8 cellular contexts compared by ENCODE assay signal in the genomic region with DNA sequence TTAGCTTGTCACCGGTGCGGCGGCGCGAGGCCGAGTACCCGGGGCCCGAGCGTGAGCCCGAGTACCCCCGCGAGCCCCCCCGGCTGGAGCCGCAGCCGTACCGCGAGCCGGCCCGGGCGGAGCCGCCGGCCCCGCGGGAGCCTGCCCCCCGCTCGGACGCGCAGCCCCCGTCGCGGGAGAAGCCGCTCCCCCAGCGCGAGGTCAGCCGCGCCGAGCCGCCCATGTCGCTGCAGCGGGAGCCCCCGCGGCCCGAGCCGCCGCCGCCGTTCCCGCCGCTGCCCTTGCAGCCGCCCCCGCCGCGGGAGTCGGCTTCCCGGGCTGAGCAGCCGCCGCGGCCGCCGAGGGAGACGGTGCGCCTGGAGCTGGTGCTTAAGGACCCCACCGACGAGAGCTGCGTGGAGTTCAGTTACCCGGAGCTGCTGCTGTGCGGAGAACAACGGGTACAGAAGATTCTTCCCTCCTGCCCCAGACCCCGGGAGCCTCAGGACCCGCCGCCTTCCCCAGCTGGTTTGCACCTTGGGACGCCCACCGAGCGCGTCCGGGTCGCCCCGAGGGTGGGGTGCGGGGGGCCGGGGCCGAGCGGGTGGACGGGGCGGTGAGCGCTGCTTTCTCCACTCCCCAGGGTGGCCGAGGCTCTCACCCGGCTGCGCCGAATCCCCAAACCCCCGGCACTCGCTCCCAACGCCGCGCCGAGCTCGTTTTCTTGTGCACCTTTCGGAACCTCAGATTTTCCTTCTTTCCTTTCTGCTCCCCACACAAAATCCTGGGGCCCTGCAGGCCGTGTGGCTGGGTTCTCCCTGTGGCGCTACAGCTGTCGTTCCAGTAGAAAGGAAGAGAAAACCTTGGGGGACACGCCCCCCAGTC. TPM values are rescaled to one million over a fixed set of nuclear protein-coding genes. Genes with fewer than 3 reads are reported as not detected.
A peak's percentile ranks its signal among the peaks of the same experiment; 100 is the strongest.
DNase-seq lines count a peak whose midpoint lies in the region; ATAC-seq and TF ChIP-seq lines count a peak whose summit lies in the region.

No MANE protein-coding gene starts in this region.

- POLR2A ChIA-PET in CD4-positive, alpha-beta memory T cell (lab: Charles Lee; ENCODE audit: partially characterized antibody): interaction anchor here (0.7 to 4.2 kb wide), 10 partner anchors 24 to 328 kb away, joined by 3 to 15 read pairs (median 3); a partner anchor contains a TSS

- H3K27ac ChIP-seq in CD4-positive, alpha-beta memory T cell (ENCODE audit: low read depth, low read length): peak overlapping the region; percentile 74
- peak overlapping the region; percentile 87 for H3K27ac ChIP-seq in skeletal muscle tissue (ENCODE audit: low read depth, low read length)

- peaks cover 0 to 3% (median 0%) of the 10 kb centered on the region in 8 donors for H3K9me3 Mint-ChIP-seq in CD4-positive, alpha-beta memory T cell

- ATAC-seq in GM19324 (IDR thresholded peaks at IDR 0.05; ENCODE audit: low FRiP score, unreplicated experiment): peak; percentile 50
- peak; percentile 42 for ATAC-seq in HG03354 (IDR thresholded peaks at IDR 0.05; ENCODE audit: poor library complexity, severe bottlenecking, unreplicated experiment)
- ATAC-seq in SK-N-SH treated with all-trans-retinoic acid at 6 μM for 48 hours: peak; percentile 8

- H3K4me3 Mint-ChIP-seq in CD4-positive, alpha-beta memory T cell: peak overlapping the region; percentile 98 to 100 (median 100)

- CTCF ChIA-PET in CD4-positive, alpha-beta memory T cell (lab: Charles Lee; ENCODE audit: partially characterized antibody): no interaction called here

- H3K36me3 Mint-ChIP-seq in CD4-positive, alpha-beta memory T cell: peaks cover 0 to 14% of the 10 kb centered on the region in 2 donors

- H3K4me3 ChIP-seq in CD4-positive, alpha-beta memory T cell (ENCODE audit: low read length in 2 of 2): peak overlapping the region; percentile 20 to 96
- H3K4me3 ChIP-seq in astrocyte of the spinal cord (ENCODE audit: low read depth, low read length) (peak overlapping the region; percentile 75), iPS-18c (ENCODE audit: insufficient read depth, low read depth, low read length) (peak overlapping the region; percentile 98), skeletal muscle tissue (ENCODE audit: low read length in 3 of 3) (peak overlapping the region; percentile 92 to 98 (median 92))

- peak in 4 of 5 donors; percentile 22 to 40 (median 34) for DNase-seq in CD4-positive, alpha-beta memory T cell
- DNase-seq in astrocyte of the spinal cord (ENCODE audit: low read depth, low spot score): no peak
- DNase-seq in G401 (ENCODE audit: low spot score): no peak

- intact Hi-C loops in CD4-positive, alpha-beta memory T cell (cut with micrococcal nuclease): loop anchor here (1.0 to 2.0 kb wide), 6 partner anchors 98 to 479 kb away; a partner anchor contains a TSS

- H3K4me1 Mint-ChIP-seq in CD4-positive, alpha-beta memory T cell: peaks cover 11 to 41% (median 24%) of the 10 kb centered on the region in 4 donors

- peak overlapping the region; percentile 95 to 98 (median 97) for H3K9ac ChIP-seq in skeletal muscle tissue (ENCODE audit: low read depth in 1 of 3, low read length in 3 of 3)

- H3K4me1 ChIP-seq in CD4-positive, alpha-beta memory T cell (ENCODE audit: insufficient read depth, low read length): peaks cover 19% of the 10 kb centered on the region
- peaks cover 13 to 14% (median 13%) of the 10 kb centered on the region in 3 donors for H3K4me1 ChIP-seq in skeletal muscle tissue (ENCODE audit: control insufficient read depth in 3 of 3, insufficient read depth in 3 of 3, low read length in 3 of 3)

- no peaks in the 10 kb centered on the region for H3K27me3 Mint-ChIP-seq in CD4-positive, alpha-beta memory T cell

- peak overlapping the region; percentile 88 to 99 (median 97) for H3K27ac Mint-ChIP-seq in CD4-positive, alpha-beta memory T cell

- no peak for TF ChIP-seq CTCF in astrocyte of the spinal cord (IDR thresholded peaks at IDR 0.05; ENCODE audit: low read depth, low read length)

- no peaks in the 10 kb centered on the region for H3K9me3 ChIP-seq in CD4-positive, alpha-beta memory T cell (ENCODE audit: control insufficient read depth in 1 of 2, low read length in 2 of 2)
- no peaks in the 10 kb centered on the region for H3K9me3 ChIP-seq in iPS-18c (ENCODE audit: control insufficient read depth, insufficient read depth, low read length)
- H3K9me3 ChIP-seq in skeletal muscle tissue (ENCODE audit: control insufficient read depth in 3 of 3, low read length in 3 of 3): no peaks in the 10 kb centered on the region

- no peaks in the 10 kb centered on the region for H3K27me3 ChIP-seq in CD4-positive, alpha-beta memory T cell (ENCODE audit: insufficient read depth, low read length)
- H3K27me3 ChIP-seq in skeletal muscle tissue (ENCODE audit: control insufficient read depth in 3 of 3, insufficient read depth in 3 of 3, low read length in 3 of 3): no peaks in the 10 kb centered on the region

- H3K36me3 ChIP-seq in CD4-positive, alpha-beta memory T cell (ENCODE audit: insufficient read depth, low read length): no peaks in the 10 kb centered on the region
- no peaks in the 10 kb centered on the region for H3K36me3 ChIP-seq in skeletal muscle tissue (ENCODE audit: control insufficient read depth in 3 of 3, insufficient read depth in 3 of 3, low read length in 3 of 3)

- in situ Hi-C loops in astrocyte of the spinal cord (cut with HindIII; ENCODE audit: low sequenced_read_pairs): no loop called here
- in situ Hi-C loops in G401 (cut with HindIII; ENCODE audit: low sequenced_read_pairs): no loop called here

TF ChIP-seq in SK-N-SH treated with all-trans-retinoic acid at 6 μM for 48 hours, 23 proteins besides CTCF, POLR2A, EP300 and RAD21 (continues in another document):
- TF ChIP-seq, protein P1, sequence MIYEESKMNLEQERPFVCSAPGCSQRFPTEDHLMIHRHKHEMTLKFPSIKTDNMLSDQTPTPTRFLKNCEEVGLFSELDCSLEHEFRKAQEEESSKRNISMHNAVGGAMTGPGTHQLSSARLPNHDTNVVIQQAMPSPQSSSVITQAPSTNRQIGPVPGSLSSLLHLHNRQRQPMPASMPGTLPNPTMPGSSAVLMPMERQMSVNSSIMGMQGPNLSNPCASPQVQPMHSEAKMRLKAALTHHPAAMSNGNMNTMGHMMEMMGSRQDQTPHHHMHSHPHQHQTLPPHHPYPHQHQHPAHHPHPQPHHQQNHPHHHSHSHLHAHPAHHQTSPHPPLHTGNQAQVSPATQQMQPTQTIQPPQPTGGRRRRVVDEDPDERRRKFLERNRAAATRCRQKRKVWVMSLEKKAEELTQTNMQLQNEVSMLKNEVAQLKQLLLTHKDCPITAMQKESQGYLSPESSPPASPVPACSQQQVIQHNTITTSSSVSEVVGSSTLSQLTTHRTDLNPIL (CRISPR knock-in tag; IDR thresholded peaks at IDR 0.05; ENCODE audit: low read depth): no peak
- TF ChIP-seq, protein P2, sequence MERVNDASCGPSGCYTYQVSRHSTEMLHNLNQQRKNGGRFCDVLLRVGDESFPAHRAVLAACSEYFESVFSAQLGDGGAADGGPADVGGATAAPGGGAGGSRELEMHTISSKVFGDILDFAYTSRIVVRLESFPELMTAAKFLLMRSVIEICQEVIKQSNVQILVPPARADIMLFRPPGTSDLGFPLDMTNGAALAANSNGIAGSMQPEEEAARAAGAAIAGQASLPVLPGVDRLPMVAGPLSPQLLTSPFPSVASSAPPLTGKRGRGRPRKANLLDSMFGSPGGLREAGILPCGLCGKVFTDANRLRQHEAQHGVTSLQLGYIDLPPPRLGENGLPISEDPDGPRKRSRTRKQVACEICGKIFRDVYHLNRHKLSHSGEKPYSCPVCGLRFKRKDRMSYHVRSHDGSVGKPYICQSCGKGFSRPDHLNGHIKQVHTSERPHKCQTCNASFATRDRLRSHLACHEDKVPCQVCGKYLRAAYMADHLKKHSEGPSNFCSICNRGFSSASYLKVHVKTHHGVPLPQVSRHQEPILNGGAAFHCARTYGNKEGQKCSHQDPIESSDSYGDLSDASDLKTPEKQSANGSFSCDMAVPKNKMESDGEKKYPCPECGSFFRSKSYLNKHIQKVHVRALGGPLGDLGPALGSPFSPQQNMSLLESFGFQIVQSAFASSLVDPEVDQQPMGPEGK (CRISPR knock-in tag; IDR thresholded peaks at IDR 0.05; ENCODE audit: borderline replicate concordance): no peak
- TF ChIP-seq, protein P3, sequence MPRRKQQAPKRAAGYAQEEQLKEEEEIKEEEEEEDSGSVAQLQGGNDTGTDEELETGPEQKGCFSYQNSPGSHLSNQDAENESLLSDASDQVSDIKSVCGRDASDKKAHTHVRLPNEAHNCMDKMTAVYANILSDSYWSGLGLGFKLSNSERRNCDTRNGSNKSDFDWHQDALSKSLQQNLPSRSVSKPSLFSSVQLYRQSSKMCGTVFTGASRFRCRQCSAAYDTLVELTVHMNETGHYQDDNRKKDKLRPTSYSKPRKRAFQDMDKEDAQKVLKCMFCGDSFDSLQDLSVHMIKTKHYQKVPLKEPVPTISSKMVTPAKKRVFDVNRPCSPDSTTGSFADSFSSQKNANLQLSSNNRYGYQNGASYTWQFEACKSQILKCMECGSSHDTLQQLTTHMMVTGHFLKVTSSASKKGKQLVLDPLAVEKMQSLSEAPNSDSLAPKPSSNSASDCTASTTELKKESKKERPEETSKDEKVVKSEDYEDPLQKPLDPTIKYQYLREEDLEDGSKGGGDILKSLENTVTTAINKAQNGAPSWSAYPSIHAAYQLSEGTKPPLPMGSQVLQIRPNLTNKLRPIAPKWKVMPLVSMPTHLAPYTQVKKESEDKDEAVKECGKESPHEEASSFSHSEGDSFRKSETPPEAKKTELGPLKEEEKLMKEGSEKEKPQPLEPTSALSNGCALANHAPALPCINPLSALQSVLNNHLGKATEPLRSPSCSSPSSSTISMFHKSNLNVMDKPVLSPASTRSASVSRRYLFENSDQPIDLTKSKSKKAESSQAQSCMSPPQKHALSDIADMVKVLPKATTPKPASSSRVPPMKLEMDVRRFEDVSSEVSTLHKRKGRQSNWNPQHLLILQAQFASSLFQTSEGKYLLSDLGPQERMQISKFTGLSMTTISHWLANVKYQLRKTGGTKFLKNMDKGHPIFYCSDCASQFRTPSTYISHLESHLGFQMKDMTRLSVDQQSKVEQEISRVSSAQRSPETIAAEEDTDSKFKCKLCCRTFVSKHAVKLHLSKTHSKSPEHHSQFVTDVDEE (CRISPR knock-in tag; IDR thresholded peaks at IDR 0.05): no peak
- TF ChIP-seq ZFP30 (CRISPR knock-in tag; IDR thresholded peaks at IDR 0.05): no peak
- TF ChIP-seq GLIS3 (CRISPR knock-in tag; IDR thresholded peaks at IDR 0.05): no peak
- no peak for TF ChIP-seq BACH2 (CRISPR knock-in tag; IDR thresholded peaks at IDR 0.05; ENCODE audit: borderline replicate concordance)
- TF ChIP-seq CSDC2 (CRISPR knock-in tag; IDR thresholded peaks at IDR 0.05): no peak
- TF ChIP-seq ESRRG (CRISPR knock-in tag; IDR thresholded peaks at IDR 0.05): no peak

RNA-seq across cellular contexts. Expression of a gene that starts 0.7 kb away (rescaled TPM):
- 10 to 100 TPM; 23.6 to 26.7 TPM for total RNA-seq in CD4-positive, alpha-beta memory T cell
- polyA plus RNA-seq in CD4-positive, alpha-beta memory T cell: 1 to 10 TPM in 1 of 2 donors, under 1 TPM in 1; 0.49 to 3.5 TPM
- 11.5 TPM for total RNA-seq in skeletal muscle tissue
- 2.6 and 4.1 TPM in 2 replicates for total RNA-seq in G401 (2014; rRNA removed; shearing (Covaris generic))

Comparison
In these comparisons a context has a peak if more than half of its experiments do, and no peak if none do; other contexts are left out.
1. DNase-seq: peak in CD4-positive, alpha-beta memory T cell (4 of 5); none in astrocyte of the spinal cord (single experiment) and G401 (single experiment).
2. Peak in every context shown above with its lines, with median percentiles within 50 percentile points of each other: H3K4me3 ChIP-seq and ATAC-seq.